In the genomic region with DNA sequence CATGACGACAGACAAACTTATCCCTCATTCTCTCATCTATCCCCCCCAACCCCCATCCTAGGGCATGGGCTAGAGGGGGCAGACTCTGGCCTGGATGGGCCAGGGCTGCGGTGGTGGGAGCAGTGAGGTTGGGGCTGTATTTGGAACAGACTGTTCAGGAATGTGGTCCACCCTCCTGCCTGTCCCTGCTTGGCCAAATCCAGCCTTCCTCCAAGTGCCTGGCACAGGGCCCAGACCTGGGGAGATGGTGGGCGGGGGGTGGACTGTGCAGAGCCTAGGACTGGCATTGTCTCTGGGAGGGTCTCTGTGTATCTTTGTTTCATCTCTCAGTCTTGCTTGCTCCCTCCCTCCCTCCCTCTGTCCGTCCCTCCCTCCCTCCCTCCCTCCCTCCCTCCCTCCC, we compare ENCODE assay signal across 20 cellular contexts. TPM values are rescaled to one million over a fixed set of nuclear protein-coding genes. Genes with fewer than 3 reads are reported as not detected.
DNase-seq lines count a peak whose midpoint lies in the region; ATAC-seq, FAIRE-seq and TF ChIP-seq lines count a peak whose summit lies in the region.
"Had no signal": no experiment of that assay in that cellular context is flagged by ENCODE, and none has a peak within 500 bp of the region (broad histone marks: within the 10 kb centered on the region; RNA-seq: fewer than 3 reads in every experiment).

No MANE protein-coding gene starts in this region.

- no peaks in the 10 kb centered on the region for H3K9me3 Mint-ChIP-seq in activated naive CD8-positive, alpha-beta T cell treated with anti-CD3 and anti-CD28 coated beads, Interleukin-2, amount 10 ng/mL, durations not matched to agents 7 days and 5 days
- no peaks in the 10 kb centered on the region for H3K9me3 Mint-ChIP-seq in activated naive CD8-positive, alpha-beta T cell treated with anti-CD3 and anti-CD28 coated beads, Interleukin-2, amount 50 U/mL, for 24 hours
- no peaks in the 10 kb centered on the region for H3K9me3 Mint-ChIP-seq in activated CD4-positive, alpha-beta memory T cell treated with anti-CD3 and anti-CD28 coated beads for 36 hours

- H3K27ac ChIP-seq in GM12878 (ENCODE audit: control insufficient read depth, insufficient read depth) (no peak overlapping the region), mesenchymal stem cell (ENCODE audit: low read length, poor library complexity, severe bottlenecking) (no peak overlapping the region), thyroid gland (peak overlapping the region; percentile 72 to 76 (median 74))
- H3K27ac ChIP-seq: brain microvascular endothelial cell, foreskin keratinocyte, WERI-Rb-1 had no signal

- peak overlapping the region; percentile 1 to 53 for H3K4ac ChIP-seq in mesenchymal stem cell (ENCODE audit: low read depth in 1 of 2, low read length in 2 of 2)

- H2AFZ ChIP-seq in GM12878 (ENCODE audit: control insufficient read depth, low read depth, low read length): no peak overlapping the region
- no peak overlapping the region for H2AFZ ChIP-seq in mesenchymal stem cell (ENCODE audit: low read depth, low read length)

- no peak for TF ChIP-seq CTCF in GM12878 (IDR thresholded peaks at IDR 0.05 in 2 of 3, conservative IDR thresholded peaks at IDR 0.05 in 1 of 3; ENCODE audit: control insufficient read depth in 2 of 3, extremely low read depth in 1 of 3, insufficient read depth in 1 of 3, low read depth in 3 of 3, low read length in 3 of 3)
- no peak for TF ChIP-seq CTCF in thyroid gland (IDR thresholded peaks at IDR 0.05)

- H3K14ac ChIP-seq in mesenchymal stem cell (ENCODE audit: low read length in 2 of 2): peak overlapping the region in 1 of 2 experiments; percentile 94

- peak overlapping the region in 1 of 2 experiments; percentile 55 for H2BK12ac ChIP-seq in mesenchymal stem cell (ENCODE audit: low read length in 2 of 2)

- no peak overlapping the region for H3K4me2 ChIP-seq in GM12878 (ENCODE audit: control insufficient read depth, insufficient read depth)
- H3K4me2 ChIP-seq in mesenchymal stem cell (ENCODE audit: low read length, poor library complexity, severe bottlenecking): no peak overlapping the region

- H2AK5ac ChIP-seq in mesenchymal stem cell (ENCODE audit: low read length, severe bottlenecking): no peak overlapping the region

- ATAC-seq in activated naive CD8-positive, alpha-beta T cell treated with anti-CD3 and anti-CD28 coated beads, Interleukin-2, amount 10 ng/mL, durations not matched to agents 7 days and 5 days (ENCODE audit: low read depth): no peak
- no peak for ATAC-seq in activated naive CD8-positive, alpha-beta T cell treated with anti-CD3 and anti-CD28 coated beads, Interleukin-2, amount 50 U/mL, for 24 hours
- no peak for ATAC-seq in GM12878
- ATAC-seq: foreskin keratinocyte had no signal

- H3K27ac Mint-ChIP-seq in activated naive CD8-positive, alpha-beta T cell treated with anti-CD3 and anti-CD28 coated beads, Interleukin-2, amount 10 ng/mL, durations not matched to agents 7 days and 5 days: peak overlapping the region; percentile 69
- no peak overlapping the region for H3K27ac Mint-ChIP-seq in activated naive CD8-positive, alpha-beta T cell treated with anti-CD3 and anti-CD28 coated beads, Interleukin-2, amount 50 U/mL, for 24 hours
- H3K27ac Mint-ChIP-seq in activated CD4-positive, alpha-beta memory T cell treated with anti-CD3 and anti-CD28 coated beads for 36 hours: no peak overlapping the region

- no peaks in the 10 kb centered on the region for H3K79me2 ChIP-seq in GM12878 (ENCODE audit: control insufficient read depth, insufficient read depth, low read length)

- peaks cover 24% of the 10 kb centered on the region for H3K27me3 Mint-ChIP-seq in activated naive CD8-positive, alpha-beta T cell treated with anti-CD3 and anti-CD28 coated beads, Interleukin-2, amount 10 ng/mL, durations not matched to agents 7 days and 5 days
- H3K27me3 Mint-ChIP-seq in activated naive CD8-positive, alpha-beta T cell treated with anti-CD3 and anti-CD28 coated beads, Interleukin-2, amount 50 U/mL, for 24 hours: no peaks in the 10 kb centered on the region
- no peaks in the 10 kb centered on the region for H3K27me3 Mint-ChIP-seq in activated CD4-positive, alpha-beta memory T cell treated with anti-CD3 and anti-CD28 coated beads for 36 hours

- RAD21 ChIA-PET in GM12878 (lab: Charles Lee; ENCODE audit: unreplicated experiment): interaction anchor here (1.6 kb wide), 1 partner anchor 150 kb away, joined by 8 read pairs; no protein-coding TSS in a partner anchor

- POLR2A ChIA-PET in activated naive CD8-positive, alpha-beta T cell treated with anti-CD3 and anti-CD28 coated beads, Interleukin-2, amount 10 ng/mL, durations not matched to agents 7 days and 5 days (lab: Charles Lee): no interaction called here
- POLR2A ChIA-PET in GM12878 (lab: Charles Lee): no interaction called here
- POLR2A ChIA-PET in activated CD4-positive, alpha-beta memory T cell treated with anti-CD3 and anti-CD28 coated beads for 36 hours (lab: Charles Lee): no interaction called here

- H3K36me3 Mint-ChIP-seq in activated naive CD8-positive, alpha-beta T cell treated with anti-CD3 and anti-CD28 coated beads, Interleukin-2, amount 10 ng/mL, durations not matched to agents 7 days and 5 days: peaks cover 3% of the 10 kb centered on the region
- peaks cover 2% of the 10 kb centered on the region for H3K36me3 Mint-ChIP-seq in activated naive CD8-positive, alpha-beta T cell treated with anti-CD3 and anti-CD28 coated beads, Interleukin-2, amount 50 U/mL, for 24 hours (ENCODE audit: low read depth)
- H3K36me3 Mint-ChIP-seq in activated CD4-positive, alpha-beta memory T cell treated with anti-CD3 and anti-CD28 coated beads for 36 hours: peaks cover 8% of the 10 kb centered on the region

- H3K27me3 ChIP-seq in GM12878 (replicated peaks in 1 of 2; ENCODE audit: control insufficient read depth in 2 of 2, insufficient read depth in 2 of 2, low read length in 1 of 2): no peaks in the 10 kb centered on the region
- H3K27me3 ChIP-seq in mesenchymal stem cell (ENCODE audit: control insufficient read depth in 1 of 2, insufficient read depth in 1 of 2, low read length in 2 of 2): peaks cover 0 to 27% of the 10 kb centered on the region in 2 experiments
- H3K27me3 ChIP-seq in thyroid gland: no peaks in the 10 kb centered on the region
- H3K27me3 ChIP-seq: brain microvascular endothelial cell had no signal

- H3K36me3 ChIP-seq in GM12878 (ENCODE audit: control insufficient read depth in 2 of 2, insufficient read depth in 2 of 2, low read length in 1 of 2) (peaks cover 0 to 7% of the 10 kb centered on the region in 2 experiments; a peak in 3 of 4 replicates), mesenchymal stem cell (ENCODE audit: control insufficient read depth in 1 of 2, insufficient read depth in 2 of 2, low read depth in 1 of 2, low read length in 2 of 2) (peaks cover 19 to 20% of the 10 kb centered on the region in 2 experiments), thyroid gland (peaks cover under 1 to 15% of the 10 kb centered on the region in 2 donors)

- no peaks in the 10 kb centered on the region for H4K20me1 ChIP-seq in GM12878 (ENCODE audit: control insufficient read depth, insufficient read depth)

- peak overlapping the region; percentile 53 for H4K8ac ChIP-seq in mesenchymal stem cell (ENCODE audit: low read length)

- H2BK120ac ChIP-seq in mesenchymal stem cell (ENCODE audit: low read depth, low read length): no peak overlapping the region

- H3K4me3 ChIP-seq in GM12878 (no peak overlapping the region), mesenchymal stem cell (ENCODE audit: insufficient read depth in 1 of 2, low read depth in 1 of 2, low read length in 2 of 2) (no peak overlapping the region), thyroid gland (replicated peaks in 1 of 3) (no peak overlapping the region)

- WGBS in GM12878 (ENCODE audit: insufficient coverage, insufficient replicate concordance, low lambda C conversion rate, missing lambda C conversion rate): 28% methylated on average over 3 of the region's 4 CpGs
- WGBS in mesenchymal stem cell: 69% methylated on average over 2 of the region's 4 CpGs
- 12 to 14% methylated on average over 3 to 4 of the region's 4 CpGs for WGBS in thyroid gland, 2 donors

- no peak for FAIRE-seq in GM12878 (lab: Jason Lieb, UNC)
- FAIRE-seq: GM19239, HTR-8/SVneo had no signal

- H3K4me1 Mint-ChIP-seq in activated naive CD8-positive, alpha-beta T cell treated with anti-CD3 and anti-CD28 coated beads, Interleukin-2, amount 10 ng/mL, durations not matched to agents 7 days and 5 days: peaks cover 24% of the 10 kb centered on the region
- peaks cover 33% of the 10 kb centered on the region for H3K4me1 Mint-ChIP-seq in activated naive CD8-positive, alpha-beta T cell treated with anti-CD3 and anti-CD28 coated beads, Interleukin-2, amount 50 U/mL, for 24 hours
- peaks cover 26% of the 10 kb centered on the region for H3K4me1 Mint-ChIP-seq in activated CD4-positive, alpha-beta memory T cell treated with anti-CD3 and anti-CD28 coated beads for 36 hours (ENCODE audit: low read depth)

- H3K4me3 Mint-ChIP-seq in activated naive CD8-positive, alpha-beta T cell treated with anti-CD3 and anti-CD28 coated beads, Interleukin-2, amount 10 ng/mL, durations not matched to agents 7 days and 5 days: no peak overlapping the region
- no peak overlapping the region for H3K4me3 Mint-ChIP-seq in activated naive CD8-positive, alpha-beta T cell treated with anti-CD3 and anti-CD28 coated beads, Interleukin-2, amount 50 U/mL, for 24 hours
- no peak overlapping the region for H3K4me3 Mint-ChIP-seq in activated CD4-positive, alpha-beta memory T cell treated with anti-CD3 and anti-CD28 coated beads for 36 hours

- H3K23ac ChIP-seq in mesenchymal stem cell (ENCODE audit: low read length in 2 of 2): peak overlapping the region in 1 of 2 experiments; percentile 70

- intact Hi-C loops in GM12878 (cut with micrococcal nuclease; ENCODE audit: unreplicated experiment) (no loop called here), thyroid gland (cut with DNase I) (no loop called here)
- intact Hi-C loops in activated CD4-positive, alpha-beta memory T cell treated with anti-CD3 and anti-CD28 coated beads for 36 hours (cut with micrococcal nuclease): loop anchor here (5.0 kb wide), 1 partner anchor 319 kb away; no protein-coding TSS in a partner anchor

- in situ Hi-C loops in GM12878 (cut with MboI): loop anchor here (5.0 kb wide), 1 partner anchor 319 kb away; no protein-coding TSS in a partner anchor

- H4K91ac ChIP-seq in mesenchymal stem cell (ENCODE audit: low read length): peak overlapping the region; percentile 64

- BruUV-seq in GM12878 (replicated peaks; lab: Mats Ljungman, UMichigan): no TSS peak

- SMC1A ChIA-PET in GM12878 (lab: Charles Lee; ENCODE audit: uncharacterized antibody, unreplicated experiment): interaction anchor here (1.2 kb wide), 1 partner anchor 63 kb away, joined by 3 read pairs; the partner anchor contains the start of gene ACTMAP

- no peak overlapping the region for H2BK5ac ChIP-seq in mesenchymal stem cell (ENCODE audit: low read depth, low read length, poor library complexity, severe bottlenecking)

- H3K79me1 ChIP-seq in mesenchymal stem cell (replicated peaks; ENCODE audit: low read length, poor library complexity, severe bottlenecking): peaks cover 15% of the 10 kb centered on the region

- H3K9me3 ChIP-seq in GM12878 (replicated peaks; ENCODE audit: control insufficient read depth, insufficient read depth, low read length) (no peaks in the 10 kb centered on the region), mesenchymal stem cell (ENCODE audit: control insufficient read depth, low read length) (no peaks in the 10 kb centered on the region), thyroid gland (no peaks in the 10 kb centered on the region)

- DNase-seq in activated naive CD8-positive, alpha-beta T cell treated with anti-CD3 and anti-CD28 coated beads, Interleukin-2, amount 10 ng/mL, durations not matched to agents 7 days and 5 days: no peak
- no peak for DNase-seq in activated naive CD8-positive, alpha-beta T cell treated with anti-CD3 and anti-CD28 coated beads, Interleukin-2, amount 50 U/mL, for 24 hours
- no peak for DNase-seq in GM12878 (ENCODE audit: low read depth, low spot score)
- DNase-seq in mesenchymal stem cell: no peak
- DNase-seq in thyroid gland: peak; percentile 94 to 95
- no peak for DNase-seq in MV-4-11 (lab: John Stamatoyannopoulos, UW)
- no peak for DNase-seq in CD1c-positive myeloid dendritic cell (ENCODE audit: extremely low spot score)
- no peak for DNase-seq in activated CD4-positive, alpha-beta memory T cell treated with anti-CD3 and anti-CD28 coated beads for 36 hours
- DNase-seq: ACHN; activated gamma-delta T cell; brain microvascular endothelial cell; effector CD8-positive, alpha-beta T cell; foreskin keratinocyte; NCI-H2171; stimulated activated CD4-positive, alpha-beta T cell treated with anti-CD3 and anti-CD28 coated beads, Interleukin-1b, Interleukin-23, amount 100 ng/mL, for 48 hours; stimulated activated CD8-positive, alpha-beta memory T cell treated with anti-CD3 and anti-CD28 coated beads, Interleukin-4, amount 100 ng/mL, for 48 hours; WERI-Rb-1 had no signal

- CTCF ChIA-PET in GM12878 (lab: Yijun Ruan, JAX): interaction anchor here (0.6 kb wide), 1 partner anchor 126 kb away, joined by 3 read pairs; no protein-coding TSS in a partner anchor
- CTCF ChIA-PET in activated CD4-positive, alpha-beta memory T cell treated with anti-CD3 and anti-CD28 coated beads for 36 hours (lab: Charles Lee): no interaction called here

- no peak for TF ChIP-seq RAD21 in GM12878 (IDR thresholded peaks at IDR 0.05; ENCODE audit: insufficient read depth, low read depth, low read length)

- H3K9ac ChIP-seq in GM12878 (ENCODE audit: control insufficient read depth, insufficient read depth, low read length) (no peak overlapping the region), mesenchymal stem cell (ENCODE audit: low read length) (no peak overlapping the region)

- H3K4me1 ChIP-seq in GM12878 (ENCODE audit: control insufficient read depth, insufficient read depth, low read length): peaks cover 4% of the 10 kb centered on the region
- H3K4me1 ChIP-seq in mesenchymal stem cell (ENCODE audit: control insufficient read depth, insufficient read depth, low read depth, low read length): peaks cover 19% of the 10 kb centered on the region
- H3K4me1 ChIP-seq in thyroid gland: peaks cover 26 to 47% of the 10 kb centered on the region in 2 donors

- peak overlapping the region; percentile 33 for H2BK15ac ChIP-seq in mesenchymal stem cell (ENCODE audit: low read depth, poor library complexity, severe bottlenecking)

- peak; percentile 29; the same call in 1 of the 2 replicates for TF ChIP-seq POLR2A in GM12878 (IDR thresholded peaks at IDR 0.05; ENCODE audit: low read depth, low read length)
- TF ChIP-seq POLR2A in thyroid gland (IDR thresholded peaks at IDR 0.05): no peak

- peak overlapping the region; percentile 34 to 86 for H3K18ac ChIP-seq in mesenchymal stem cell (ENCODE audit: low read depth in 1 of 2, low read length in 2 of 2)

- TF ChIP-seq EP300 in GM12878 (IDR thresholded peaks at IDR 0.05; ENCODE audit: borderline replicate concordance in 1 of 2, control insufficient read depth in 1 of 2, low read depth in 2 of 2, low read length in 2 of 2): no peak

RNA-seq across cellular contexts. Expression of gene EGLN2, which starts 14.2 kb away (rescaled TPM):
- total RNA-seq in activated naive CD8-positive, alpha-beta T cell treated with anti-CD3 and anti-CD28 coated beads, Interleukin-2, amount 10 ng/mL, durations not matched to agents 7 days and 5 days: 100 to 1,000 TPM; 158 to 159 TPM
- 57.7 and 67.3 TPM in 2 replicates for total RNA-seq in GM12878 (2013; cell fraction: nucleolus; rRNA removed)
- total RNA-seq in GM12878 (2014; rRNA removed) (80.9 and 91.8 TPM in 2 replicates), GM12878 (2014; rRNA removed; fragmentation: Illumina TruSeq; extraction: Trizol) (57.7 and 62.5 TPM in 2 replicates), GM12878 (2021) (89.3 and 90.9 TPM in 2 replicates), thyroid gland (100 to 1,000 TPM in 2 of 4 donors, 10 to 100 TPM in 2; 94.2 to 120 (median 105) TPM)
- 21.1 TPM for polyA plus RNA-seq in GM12878 (2011; ENCODE audit: low read depth)
- polyA plus RNA-seq in GM12878 (2011; rRNA removed) (20.1 and 35.1 TPM in 2 replicates), GM12878 (2014; fragmentation: Illumina TruSeq; extraction: Trizol) (20.3 and 49.6 TPM in 2 replicates), GM12878 (2014; fragmentation: Nextera tagmentation; extraction: Ambion mirVana) (10 to 100 TPM in 1 of 2 experiments, 1 to 10 TPM in 1; 8.6 to 34.9 TPM), GM12878 (2014; rRNA removed) (88.6 and 94.4 TPM in 2 replicates), GM12878 (2016; fragmentation: Nextera tagmentation; extraction: Ambion mirVana) (10 to 100 TPM; 71.1 to 93.0 TPM)
- polyA plus RNA-seq in GM12878 (2011; cell fraction: cytosol; rRNA removed): 50.5 and 76.9 TPM in 2 replicates
- polyA plus RNA-seq in GM12878 (2011; cell fraction: nucleus; rRNA removed): 87.9 and 107 TPM in 2 replicates
- 47.4 and 50.4 TPM in 2 replicates for polyA plus RNA-seq in GM12878 (2012)
- 28.0 and 58.9 TPM in 2 replicates for polyA minus RNA-seq in GM12878 (2011; rRNA and poly(A)+ RNA removed)
- polyA minus RNA-seq in GM12878 (2011; cell fraction: cytosol; rRNA and poly(A)+ RNA removed): 25.8 and 29.5 TPM in 2 replicates
- polyA minus RNA-seq in GM12878 (2011; cell fraction: nucleus; rRNA and poly(A)+ RNA removed): 23.2 and 46.2 TPM in 2 replicates
- 77.6 TPM for polyA plus RNA-seq in mesenchymal stem cell (2013, experiment 1 of 2)
- polyA plus RNA-seq in mesenchymal stem cell (2013, experiment 2 of 2): 79.5 TPM
- total RNA-seq in activated CD4-positive, alpha-beta memory T cell treated with anti-CD3 and anti-CD28 coated beads for 36 hours: 10 to 100 TPM; 89.1 to 90.3 TPM

RNA-seq across cellular contexts. Expression of gene RAB4B, which starts 35.1 kb away (rescaled TPM):
- 10 to 100 TPM; 53.1 to 57.7 TPM for total RNA-seq in activated naive CD8-positive, alpha-beta T cell treated with anti-CD3 and anti-CD28 coated beads, Interleukin-2, amount 10 ng/mL, durations not matched to agents 7 days and 5 days
- 5.2 and 5.7 TPM in 2 replicates for total RNA-seq in GM12878 (2013; cell fraction: nucleolus; rRNA removed)
- total RNA-seq in GM12878 (2014; rRNA removed) (27.8 and 30.4 TPM in 2 replicates), GM12878 (2014; rRNA removed; fragmentation: Illumina TruSeq; extraction: Trizol) (9.8 and 11.5 TPM in 2 replicates), GM12878 (2021) (32.9 and 38.2 TPM in 2 replicates), thyroid gland (10 to 100 TPM; 21.5 to 56.6 (median 31.5) TPM)
- 11.8 TPM for polyA plus RNA-seq in GM12878 (2011; ENCODE audit: low read depth)
- polyA plus RNA-seq in GM12878 (2011; rRNA removed) (14.9 and 25.1 TPM in 2 replicates), GM12878 (2014; fragmentation: Illumina TruSeq; extraction: Trizol) (3.5 and 13.7 TPM in 2 replicates), GM12878 (2014; fragmentation: Nextera tagmentation; extraction: Ambion mirVana) (1 to 10 TPM in 1 of 2 experiments, under 1 TPM in 1; 0.60 to 3.2 TPM), GM12878 (2014; rRNA removed) (43.1 and 51.5 TPM in 2 replicates), GM12878 (2016; fragmentation: Nextera tagmentation; extraction: Ambion mirVana) (10 to 100 TPM; 47.9 to 50.0 TPM)
- 40.3 and 56.5 TPM in 2 replicates for polyA plus RNA-seq in GM12878 (2011; cell fraction: cytosol; rRNA removed)
- polyA plus RNA-seq in GM12878 (2011; cell fraction: nucleus; rRNA removed): 38.3 and 42.5 TPM in 2 replicates
- polyA plus RNA-seq in GM12878 (2012): 26.6 and 31.5 TPM in 2 replicates
- 10.3 and 16.6 TPM in 2 replicates for polyA minus RNA-seq in GM12878 (2011; rRNA and poly(A)+ RNA removed)
- polyA minus RNA-seq in GM12878 (2011; cell fraction: cytosol; rRNA and poly(A)+ RNA removed): 3.3 and 6.8 TPM in 2 replicates
- polyA minus RNA-seq in GM12878 (2011; cell fraction: nucleus; rRNA and poly(A)+ RNA removed): 4.6 and 5.7 TPM in 2 replicates
- polyA plus RNA-seq in mesenchymal stem cell (2013, experiment 1 of 2): 17.4 TPM
- 16.7 TPM for polyA plus RNA-seq in mesenchymal stem cell (2013, experiment 2 of 2)
- 10 to 100 TPM; 38.0 to 41.7 TPM for total RNA-seq in activated CD4-positive, alpha-beta memory T cell treated with anti-CD3 and anti-CD28 coated beads for 36 hours

RNA-seq across cellular contexts. Expression of gene CYP2A6, which starts 37.1 kb away (rescaled TPM):
- total RNA-seq in activated naive CD8-positive, alpha-beta T cell treated with anti-CD3 and anti-CD28 coated beads, Interleukin-2, amount 10 ng/mL, durations not matched to agents 7 days and 5 days: under 1 TPM; 0.28 to 0.55 TPM
- not detected in 2 replicates for total RNA-seq in GM12878 (2013; cell fraction: nucleolus; rRNA removed)
- total RNA-seq in GM12878 (2014; rRNA removed) (not detected in 2 replicates), GM12878 (2014; rRNA removed; fragmentation: Illumina TruSeq; extraction: Trizol) (not detected in 2 replicates), GM12878 (2021) (0.58 and 0.97 TPM in 2 replicates), thyroid gland (not detected)
- polyA plus RNA-seq in GM12878 (2011; ENCODE audit: low read depth): not detected
- polyA plus RNA-seq in GM12878 (2011; rRNA removed) (not detected in 2 replicates), GM12878 (2014; fragmentation: Illumina TruSeq; extraction: Trizol) (not detected in 2 replicates), GM12878 (2014; fragmentation: Nextera tagmentation; extraction: Ambion mirVana) (not detected), GM12878 (2014; rRNA removed) (not detected in 2 replicates), GM12878 (2016; fragmentation: Nextera tagmentation; extraction: Ambion mirVana) (not detected)
- polyA plus RNA-seq in GM12878 (2011; cell fraction: cytosol; rRNA removed): not detected in 2 replicates
- polyA plus RNA-seq in GM12878 (2011; cell fraction: nucleus; rRNA removed): not detected in 2 replicates
- not detected in 2 replicates for polyA plus RNA-seq in GM12878 (2012)
- polyA minus RNA-seq in GM12878 (2011; rRNA and poly(A)+ RNA removed): not detected in 2 replicates
- polyA minus RNA-seq in GM12878 (2011; cell fraction: cytosol; rRNA and poly(A)+ RNA removed): not detected in 2 replicates
- not detected in 2 replicates for polyA minus RNA-seq in GM12878 (2011; cell fraction: nucleus; rRNA and poly(A)+ RNA removed)
- polyA plus RNA-seq in mesenchymal stem cell (2013, experiment 1 of 2): not detected
- not detected for polyA plus RNA-seq in mesenchymal stem cell (2013, experiment 2 of 2)
- total RNA-seq in activated CD4-positive, alpha-beta memory T cell treated with anti-CD3 and anti-CD28 coated beads for 36 hours: not detected
- total RNA-seq: foreskin keratinocyte, renal cortical epithelial cell had no signal
- polyA plus RNA-seq: foreskin keratinocyte had no signal

RNA-seq across cellular contexts. Expression of gene MIA, which starts 37.9 kb away (rescaled TPM):
- total RNA-seq in activated naive CD8-positive, alpha-beta T cell treated with anti-CD3 and anti-CD28 coated beads, Interleukin-2, amount 10 ng/mL, durations not matched to agents 7 days and 5 days: 1 to 10 TPM; 3.0 TPM
- 2.6 and 3.0 TPM in 2 replicates for total RNA-seq in GM12878 (2013; cell fraction: nucleolus; rRNA removed)
- total RNA-seq in GM12878 (2014; rRNA removed) (0.33 and 0.40 TPM in 2 replicates), GM12878 (2014; rRNA removed; fragmentation: Illumina TruSeq; extraction: Trizol) (not detected in 2 replicates), GM12878 (2021) (0.92 TPM in 1 of 2 replicates, not detected in the other), thyroid gland (not detected)
- not detected for polyA plus RNA-seq in GM12878 (2011; ENCODE audit: low read depth)
- polyA plus RNA-seq in GM12878 (2011; rRNA removed) (0.16 and 0.39 TPM in 2 replicates), GM12878 (2014; fragmentation: Illumina TruSeq; extraction: Trizol) (not detected in 2 replicates), GM12878 (2014; fragmentation: Nextera tagmentation; extraction: Ambion mirVana) (1 to 10 TPM; 1.4 to 1.6 TPM), GM12878 (2014; rRNA removed) (0.36 TPM in 1 of 2 replicates, not detected in the other), GM12878 (2016; fragmentation: Nextera tagmentation; extraction: Ambion mirVana) (1 to 10 TPM; 1.6 to 2.7 TPM)
- 0.52 TPM in 1 of 2 replicates, not detected in the other for polyA plus RNA-seq in GM12878 (2011; cell fraction: cytosol; rRNA removed)
- 0.63 and 1.2 TPM in 2 replicates for polyA plus RNA-seq in GM12878 (2011; cell fraction: nucleus; rRNA removed)
- polyA plus RNA-seq in GM12878 (2012): 0.49 and 0.74 TPM in 2 replicates
- polyA minus RNA-seq in GM12878 (2011; rRNA and poly(A)+ RNA removed): not detected in 2 replicates
- not detected in 2 replicates for polyA minus RNA-seq in GM12878 (2011; cell fraction: cytosol; rRNA and poly(A)+ RNA removed)
- 0.97 TPM in 1 of 2 replicates, not detected in the other for polyA minus RNA-seq in GM12878 (2011; cell fraction: nucleus; rRNA and poly(A)+ RNA removed)
- polyA plus RNA-seq in mesenchymal stem cell (2013, experiment 1 of 2): not detected
- not detected for polyA plus RNA-seq in mesenchymal stem cell (2013, experiment 2 of 2)
- total RNA-seq in activated CD4-positive, alpha-beta memory T cell treated with anti-CD3 and anti-CD28 coated beads for 36 hours: under 1 TPM in 1 of 2 experiments, not detected in 1; 1.00 TPM
- total RNA-seq: renal cortical epithelial cell had no signal

Comparison
In these comparisons a context has a peak if more than half of its experiments do, and no peak if none do; other contexts are left out.
1. DNase-seq: peak in thyroid gland (2 of 2); none in activated naive CD8-positive, alpha-beta T cell treated with anti-CD3 and anti-CD28 coated beads, Interleukin-2, amount 10 ng/mL, durations not matched to agents 7 days and 5 days (single experiment), activated naive CD8-positive, alpha-beta T cell treated with anti-CD3 and anti-CD28 coated beads, Interleukin-2, amount 50 U/mL, for 24 hours (single experiment), GM12878 (single experiment), mesenchymal stem cell (single experiment), MV-4-11 (single experiment), CD1c-positive myeloid dendritic cell (single experiment) and activated CD4-positive, alpha-beta memory T cell treated with anti-CD3 and anti-CD28 coated beads for 36 hours (single experiment).
2. H3K27ac ChIP-seq: peak in thyroid gland (3 of 3); none in GM12878 (single experiment) and mesenchymal stem cell (single experiment).